Comparison of ENCODE assay signal across 8 cellular contexts in genomic region chr12:2853626-2854025, GRCh38. TPM values are rescaled to one million over a fixed set of nuclear protein-coding genes. Genes with fewer than 3 reads are reported as not detected.
DNase-seq lines count a peak whose midpoint lies in the region; ATAC-seq, FAIRE-seq and TF ChIP-seq lines count a peak whose summit lies in the region.

No MANE protein-coding gene starts in this region.

- no peaks in the 10 kb centered on the region for H3K4me1 ChIP-seq in keratinocyte (ENCODE audit: control insufficient read depth, extremely low read depth, insufficient read depth, low read length)

- TF ChIP-seq CTCF in WERI-Rb-1 (IDR thresholded peaks at IDR 0.05; ENCODE audit: low read depth, low read length): peak; percentile 94
- peak; percentile 93 for TF ChIP-seq CTCF in bronchial epithelial cell (IDR thresholded peaks at IDR 0.05; ENCODE audit: insufficient read depth, low read length, severe bottlenecking)
- peak; percentile 80 to 94 (median 88) for TF ChIP-seq CTCF in keratinocyte (optimal IDR thresholded peaks at IDR 0.05 in 1 of 3, IDR thresholded peaks at IDR 0.05 in 1 of 3, conservative IDR thresholded peaks at IDR 0.05 in 1 of 3; ENCODE audit: extremely low read depth in 1 of 3, insufficient read depth in 2 of 3, low read length in 3 of 3)

- H3K4me2 ChIP-seq in keratinocyte (ENCODE audit: control insufficient read depth, extremely low read depth, insufficient read depth, low read depth, low read length): no peak overlapping the region

- H3K79me2 ChIP-seq in keratinocyte (ENCODE audit: control insufficient read depth, insufficient read depth, low read length): no peaks in the 10 kb centered on the region

- no peaks in the 10 kb centered on the region for H3K27me3 ChIP-seq in WERI-Rb-1 (ENCODE audit: insufficient read depth, low read depth, severe bottlenecking)
- H3K27me3 ChIP-seq in bronchial epithelial cell (ENCODE audit: control insufficient read depth, insufficient read depth, low read length): no peaks in the 10 kb centered on the region
- no peaks in the 10 kb centered on the region for H3K27me3 ChIP-seq in keratinocyte (ENCODE audit: control insufficient read depth, extremely low read depth, insufficient read depth, low read length)

- no peaks in the 10 kb centered on the region for H3K9me3 ChIP-seq in WERI-Rb-1 (ENCODE audit: severe bottlenecking)
- no peaks in the 10 kb centered on the region for H3K9me3 ChIP-seq in keratinocyte (ENCODE audit: control insufficient read depth, low read depth, low read length)

- H3K27ac ChIP-seq in WERI-Rb-1 (no peak overlapping the region), keratinocyte (ENCODE audit: control insufficient read depth, insufficient read depth, low read length) (no peak overlapping the region)

- H2AFZ ChIP-seq in keratinocyte (ENCODE audit: control insufficient read depth, low read length): no peak overlapping the region

- no peak overlapping the region for H3K9ac ChIP-seq in keratinocyte (ENCODE audit: control insufficient read depth, extremely low read depth, insufficient read depth, low read length)

- no peak overlapping the region for H3K4me3 ChIP-seq in WERI-Rb-1 (ENCODE audit: low read depth, low read length)
- H3K4me3 ChIP-seq in bronchial epithelial cell (ENCODE audit: low read depth, low read length): no peak overlapping the region
- H3K4me3 ChIP-seq in keratinocyte (ENCODE audit: control insufficient read depth in 2 of 3, extremely low read depth in 1 of 3, insufficient read depth in 2 of 3, low read depth in 1 of 3, low read length in 3 of 3): no peak overlapping the region

- H3K9me1 ChIP-seq in keratinocyte (ENCODE audit: control insufficient read depth, extremely low read depth, insufficient read depth, low read length): no peaks in the 10 kb centered on the region

- ATAC-seq in GM18907 (IDR thresholded peaks at IDR 0.05; ENCODE audit: unreplicated experiment): no peak

- dilution Hi-C loops in keratinocyte (cut with MboI; ENCODE audit: extremely low pct_ligation_motif_present, low sequenced_read_pairs): no loop called here

- peaks cover 10% of the 10 kb centered on the region for H3K36me3 ChIP-seq in WERI-Rb-1
- H3K36me3 ChIP-seq in bronchial epithelial cell (ENCODE audit: control insufficient read depth, insufficient read depth, low read length): peaks cover 7% of the 10 kb centered on the region
- H3K36me3 ChIP-seq in keratinocyte (ENCODE audit: control insufficient read depth in 2 of 2, extremely low read depth in 1 of 2, insufficient read depth in 2 of 2, low read length in 2 of 2): peaks cover 0 to 5% of the 10 kb centered on the region in 2 experiments

- DNase-seq in GM04503 (ENCODE audit: low read depth) (peak; percentile 27), NAMALWA (ENCODE audit: low spot score) (peak; percentile 56), WERI-Rb-1 (peak; percentile 81), bronchial epithelial cell (ENCODE audit: low read depth) (peak; percentile 52), keratinocyte (ENCODE audit: low read depth, low spot score) (no peak), NOMO-1 (lab: John Stamatoyannopoulos, UW; ENCODE audit: unreplicated experiment in 2 of 2) (no peak)
- DNase-seq in stimulated activated CD4-positive, alpha-beta T cell treated with anti-CD3 and anti-CD28 coated beads, Interleukin-1b, Interleukin-23, amount 100 ng/mL, for 48 hours: peak; percentile 46

- no peaks in the 10 kb centered on the region for H4K20me1 ChIP-seq in keratinocyte (ENCODE audit: control insufficient read depth, extremely low read depth, insufficient read depth, low read length)

- FAIRE-seq in bronchial epithelial cell (lab: Jason Lieb, UNC) (no peak), keratinocyte (lab: Jason Lieb, UNC) (peak; percentile 67)

RNA-seq across cellular contexts. Expression of gene TEX52, which starts 3.2 kb away (rescaled TPM):
- total RNA-seq in bronchial epithelial cell: not detected in 2 replicates
- not detected in 3 replicates for polyA plus RNA-seq in keratinocyte
- polyA plus RNA-seq in keratinocyte (2011; ENCODE audit: low read depth): not detected
- polyA plus RNA-seq in keratinocyte (2011; cell fraction: cytosol; rRNA removed): not detected in 2 replicates
- polyA plus RNA-seq in keratinocyte (2011; cell fraction: nucleus; rRNA removed): not detected in 2 replicates
- polyA plus RNA-seq in keratinocyte (2012; ENCODE audit: low replicate concordance): 0.28 TPM in 1 of 2 replicates, not detected in the other
- polyA minus RNA-seq in keratinocyte: not detected in 3 replicates
- polyA minus RNA-seq in keratinocyte (2011; cell fraction: cytosol; rRNA and poly(A)+ RNA removed): not detected
- polyA minus RNA-seq in keratinocyte (2011; cell fraction: nucleus; rRNA and poly(A)+ RNA removed): not detected in 2 replicates

RNA-seq across cellular contexts. Expression of gene NRIP2, which starts 18.8 kb away (rescaled TPM):
- total RNA-seq in bronchial epithelial cell: not detected in 2 replicates
- not detected in 3 replicates for polyA plus RNA-seq in keratinocyte
- polyA plus RNA-seq in keratinocyte (2011; ENCODE audit: low read depth): not detected
- polyA plus RNA-seq in keratinocyte (2011; cell fraction: cytosol; rRNA removed): not detected in 2 replicates
- not detected in 2 replicates for polyA plus RNA-seq in keratinocyte (2011; cell fraction: nucleus; rRNA removed)
- polyA plus RNA-seq in keratinocyte (2012; ENCODE audit: low replicate concordance): 0.28 TPM in 2 replicates
- not detected in 3 replicates for polyA minus RNA-seq in keratinocyte
- not detected for polyA minus RNA-seq in keratinocyte (2011; cell fraction: cytosol; rRNA and poly(A)+ RNA removed)
- polyA minus RNA-seq in keratinocyte (2011; cell fraction: nucleus; rRNA and poly(A)+ RNA removed): not detected in 2 replicates

RNA-seq across cellular contexts. Expression of gene FOXM1, which starts 23.3 kb away (rescaled TPM):
- total RNA-seq in bronchial epithelial cell: 0.79 and 0.90 TPM in 2 replicates
- 1.2 to 26.9 TPM (median 9.0 TPM) in 3 replicates for polyA plus RNA-seq in keratinocyte
- polyA plus RNA-seq in keratinocyte (2011; ENCODE audit: low read depth): 0.19 TPM
- 5.5 and 6.5 TPM in 2 replicates for polyA plus RNA-seq in keratinocyte (2011; cell fraction: cytosol; rRNA removed)
- polyA plus RNA-seq in keratinocyte (2011; cell fraction: nucleus; rRNA removed): 3.6 and 4.2 TPM in 2 replicates
- polyA plus RNA-seq in keratinocyte (2012; ENCODE audit: low replicate concordance): 0.24 and 24.6 TPM in 2 replicates
- polyA minus RNA-seq in keratinocyte: 1.5 to 45.4 TPM (median 12.0 TPM) in 3 replicates
- 6.5 TPM for polyA minus RNA-seq in keratinocyte (2011; cell fraction: cytosol; rRNA and poly(A)+ RNA removed)
- polyA minus RNA-seq in keratinocyte (2011; cell fraction: nucleus; rRNA and poly(A)+ RNA removed): 0.84 and 1.1 TPM in 2 replicates

RNA-seq across cellular contexts. Expression of gene RHNO1, which starts 23.4 kb away (rescaled TPM):
- total RNA-seq in bronchial epithelial cell: 16.3 and 22.8 TPM in 2 replicates
- polyA plus RNA-seq in keratinocyte: 20.0 to 25.6 TPM (median 23.4 TPM) in 3 replicates
- 1.6 TPM for polyA plus RNA-seq in keratinocyte (2011; ENCODE audit: low read depth)
- 16.4 and 22.1 TPM in 2 replicates for polyA plus RNA-seq in keratinocyte (2011; cell fraction: cytosol; rRNA removed)
- 5.5 and 8.5 TPM in 2 replicates for polyA plus RNA-seq in keratinocyte (2011; cell fraction: nucleus; rRNA removed)
- 8.8 and 13.3 TPM in 2 replicates for polyA plus RNA-seq in keratinocyte (2012; ENCODE audit: low replicate concordance)
- 8.3 to 11.8 TPM (median 11.1 TPM) in 3 replicates for polyA minus RNA-seq in keratinocyte
- polyA minus RNA-seq in keratinocyte (2011; cell fraction: cytosol; rRNA and poly(A)+ RNA removed): 10.2 TPM
- polyA minus RNA-seq in keratinocyte (2011; cell fraction: nucleus; rRNA and poly(A)+ RNA removed): 1.8 and 4.3 TPM in 2 replicates

RNA-seq across cellular contexts. Expression of gene TULP3, which starts 37.1 kb away (rescaled TPM):
- 9.5 and 22.7 TPM in 2 replicates for total RNA-seq in bronchial epithelial cell
- polyA plus RNA-seq in keratinocyte: 13.0 to 16.6 TPM (median 16.0 TPM) in 3 replicates
- polyA plus RNA-seq in keratinocyte (2011; ENCODE audit: low read depth): 12.6 TPM
- 10.9 and 14.5 TPM in 2 replicates for polyA plus RNA-seq in keratinocyte (2011; cell fraction: cytosol; rRNA removed)
- polyA plus RNA-seq in keratinocyte (2011; cell fraction: nucleus; rRNA removed): 24.4 and 26.5 TPM in 2 replicates
- polyA plus RNA-seq in keratinocyte (2012; ENCODE audit: low replicate concordance): 11.5 and 12.7 TPM in 2 replicates
- polyA minus RNA-seq in keratinocyte: 12.4 to 19.6 TPM (median 14.0 TPM) in 3 replicates
- polyA minus RNA-seq in keratinocyte (2011; cell fraction: cytosol; rRNA and poly(A)+ RNA removed): 9.0 TPM
- polyA minus RNA-seq in keratinocyte (2011; cell fraction: nucleus; rRNA and poly(A)+ RNA removed): 5.1 and 13.5 TPM in 2 replicates

Comparison
In these comparisons a context has a peak if more than half of its experiments do, and no peak if none do; other contexts are left out.
1. DNase-seq: peak in GM04503 (single experiment), NAMALWA (single experiment), WERI-Rb-1 (single experiment), bronchial epithelial cell (single experiment) and stimulated activated CD4-positive, alpha-beta T cell treated with anti-CD3 and anti-CD28 coated beads, Interleukin-1b, Interleukin-23, amount 100 ng/mL, for 48 hours (single experiment); none in keratinocyte (single experiment) and NOMO-1 (0 of 2).
2. Peak in every context shown above with its lines, with median percentiles within 50 percentile points of each other: CTCF ChIP-seq.